In the genomic region with DNA sequence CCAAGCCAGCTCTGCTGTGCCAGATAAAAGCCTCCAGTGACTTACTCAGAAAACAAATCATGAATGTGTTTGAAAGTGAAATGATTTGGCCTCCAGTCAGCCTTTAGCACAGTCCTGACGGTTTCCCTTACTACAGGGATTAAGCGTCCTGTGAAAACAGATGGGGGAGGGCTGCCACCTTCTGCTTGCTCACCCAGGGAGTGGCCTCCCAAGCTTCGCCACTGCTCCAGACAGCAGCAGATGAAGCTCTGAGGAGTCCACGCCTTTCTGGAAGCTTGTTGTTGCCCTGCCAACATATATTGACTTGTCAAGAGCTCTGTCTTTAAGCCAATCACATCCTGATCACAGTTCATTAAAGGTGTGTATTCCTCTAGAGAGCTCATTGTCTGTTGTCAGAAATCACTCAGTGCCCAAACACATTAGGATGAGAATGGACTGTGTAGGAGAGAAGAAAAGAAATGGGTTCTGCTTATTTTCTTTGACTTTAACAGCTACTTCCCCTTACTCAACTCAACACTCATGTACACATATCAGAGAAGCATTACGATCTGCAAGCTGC, we compare ENCODE assay signal across 10 cellular contexts. TPM values are rescaled to one million over a fixed set of nuclear protein-coding genes. Genes with fewer than 3 reads are reported as not detected.
DNase-seq lines count a peak whose midpoint lies in the region; ATAC-seq and TF ChIP-seq lines count a peak whose summit lies in the region.
"Had no signal": no experiment of that assay in that cellular context is flagged by ENCODE, and none has a peak within 500 bp of the region (broad histone marks: within the 10 kb centered on the region; RNA-seq: fewer than 3 reads in every experiment).

No MANE protein-coding gene starts in this region.

- no peak overlapping the region for H2BK120ac ChIP-seq in IMR-90 (ENCODE audit: low read depth, low read length)

- H2AK5ac ChIP-seq in IMR-90 (ENCODE audit: low read depth, low read length) = no peak overlapping the region

- H3K23ac ChIP-seq in IMR-90 (ENCODE audit: low read depth, low read length) = no peak overlapping the region

- DNase-seq in IMR-90 (peak; percentile 5), SIG-M5 treated with dmso at 0.1 percent for 504 hours (lab: John Stamatoyannopoulos, UW; ENCODE audit: unreplicated experiment) (peak; percentile 72), right cardiac atrium (peak in 2 of 3 donors; percentile 47 to 54), amniotic stem cell (lab: John Stamatoyannopoulos, UW) (no peak)
- no peak for DNase-seq in activated effector memory CD4-positive, alpha-beta T cell treated with anti-CD3 and anti-CD28 coated beads, Interleukin-2, amount 50 U/mL, for 16 hours
- DNase-seq: activated T-cell treated with anti-CD3 and anti-CD28 coated beads, Interleukin-2, amount 50 U/mL, for 48 hours; stimulated activated naive CD8-positive, alpha-beta T cell treated with anti-CD3 and anti-CD28 coated beads, Interleukin-15, Interleukin-2, amounts not matched to agents 100 U/mL and 50 U/mL, for 24 hours had no signal

- CTCF ChIA-PET in IMR-90 (lab: Yijun Ruan, JAX) = interaction anchor here (0.7 to 1.1 kb wide), 3 partner anchors 15 to 59 kb away, joined by 3 to 4 read pairs (median 3); no protein-coding TSS in a partner anchor

- intact Hi-C loops in IMR-90 (cut with micrococcal nuclease) (no loop called here), right cardiac atrium (cut with DNase I) (no loop called here)

- no peaks in the 10 kb centered on the region for H3K4me1 ChIP-seq in IMR-90 (ENCODE audit: control insufficient read depth, insufficient read depth, low read length)
- H3K4me1 ChIP-seq in right cardiac atrium (ENCODE audit: control insufficient read depth, insufficient read depth, low read length) = peaks cover 2% of the 10 kb centered on the region
- peaks cover 4 to 18% (median 5%) of the 10 kb centered on the region in 3 donors for H3K4me1 ChIP-seq in skeletal muscle tissue (ENCODE audit: control insufficient read depth in 3 of 3, insufficient read depth in 3 of 3, low read length in 3 of 3)

- no peak overlapping the region for H2AFZ ChIP-seq in IMR-90 (replicated peaks; ENCODE audit: low read length, poor library complexity)

- TF ChIP-seq POLR2A in IMR-90 (IDR thresholded peaks at IDR 0.05; ENCODE audit: low read depth, low read length) = no peak

- H3K4ac ChIP-seq in IMR-90 (ENCODE audit: low read depth, low read length) = no peak overlapping the region

- H3K56ac ChIP-seq in IMR-90 (ENCODE audit: extremely low read depth, insufficient read depth, low read length) = no peak overlapping the region

- H3K4me3 ChIP-seq in IMR-90 (ENCODE audit: insufficient read depth, low read depth, low read length) (no peak overlapping the region), right cardiac atrium (ENCODE audit: low read length) (no peak overlapping the region), skeletal muscle tissue (ENCODE audit: low read length in 3 of 3) (no peak overlapping the region)

- no peak overlapping the region for H4K8ac ChIP-seq in IMR-90 (ENCODE audit: low read depth in 2 of 2, low read length in 2 of 2)

- H3K9me3 ChIP-seq in IMR-90 (ENCODE audit: control insufficient read depth, insufficient read depth, low read length) (no peaks in the 10 kb centered on the region), right cardiac atrium (ENCODE audit: control insufficient read depth, low read length) (peaks cover 8% of the 10 kb centered on the region), skeletal muscle tissue (ENCODE audit: control insufficient read depth in 3 of 3, low read length in 3 of 3) (no peaks in the 10 kb centered on the region)

- no peak for TF ChIP-seq CTCF in IMR-90 (conservative IDR thresholded peaks at IDR 0.05; ENCODE audit: low read depth, low read length)

- no peak overlapping the region for H3K4me2 ChIP-seq in IMR-90 (ENCODE audit: low read depth, low read length)

- ATAC-seq in IMR-90 (ENCODE audit: low read depth) (no peak), right cardiac atrium (peak; percentile 57), GM21825 (IDR thresholded peaks at IDR 0.05; ENCODE audit: unreplicated experiment) (no peak)
- ATAC-seq: stimulated activated naive CD8-positive, alpha-beta T cell treated with anti-CD3 and anti-CD28 coated beads, Interleukin-15, Interleukin-2, amounts not matched to agents 100 U/mL and 50 U/mL, for 24 hours had no signal

- WGBS in IMR-90 (ENCODE audit: extremely low coverage in 2 of 2, insufficient read length in 1 of 2), 2 experiments = 67% methylated on average over 1 of the region's 5 CpGs; no CpG with 5 or more reads in 1 of the 2 experiments
- 40% methylated on average over 5 of the region's 5 CpGs for WGBS in right cardiac atrium

- H2AK9ac ChIP-seq in IMR-90 (replicated peaks; ENCODE audit: low read depth, low read length, poor library complexity) = no peak overlapping the region

- no peak overlapping the region for H3K9ac ChIP-seq in IMR-90 (ENCODE audit: low read depth, low read length)
- no peak overlapping the region for H3K9ac ChIP-seq in skeletal muscle tissue (ENCODE audit: low read depth in 1 of 3, low read length in 3 of 3)

- H3K27me3 ChIP-seq in IMR-90 (ENCODE audit: control insufficient read depth, insufficient read depth, low read length) (peaks cover 12% of the 10 kb centered on the region), right cardiac atrium (ENCODE audit: control insufficient read depth, insufficient read depth) (no peaks in the 10 kb centered on the region), skeletal muscle tissue (ENCODE audit: control insufficient read depth in 3 of 3, insufficient read depth in 3 of 3, low read length in 3 of 3) (no peaks in the 10 kb centered on the region)

- H3K9me1 ChIP-seq in IMR-90 (ENCODE audit: insufficient read depth, low read length) = no peaks in the 10 kb centered on the region

- no peaks in the 10 kb centered on the region for H3K79me1 ChIP-seq in IMR-90 (ENCODE audit: low read depth in 1 of 2, low read length in 2 of 2)

- no peaks in the 10 kb centered on the region for H4K20me1 ChIP-seq in IMR-90 (ENCODE audit: insufficient read depth, low read length)

- H2BK5ac ChIP-seq in IMR-90 (ENCODE audit: low read depth, low read length, poor library complexity, severe bottlenecking) = no peak overlapping the region

- in situ Hi-C loops in IMR-90 (cut with MboI; ENCODE audit: low sequenced_read_pairs) = loop anchor here (25.0 kb wide), 1 partner anchor 338 kb away; no protein-coding TSS in a partner anchor

- no peak overlapping the region for H3K14ac ChIP-seq in IMR-90 (replicated peaks; ENCODE audit: low read depth, low read length)

- no peak overlapping the region for H2BK20ac ChIP-seq in IMR-90 (ENCODE audit: low read depth, low read length)

- no TSS peak for BruUV-seq in IMR-90 (replicated peaks; lab: Mats Ljungman, UMichigan)

- no peak overlapping the region for H4K91ac ChIP-seq in IMR-90 (ENCODE audit: insufficient read depth, low read depth, low read length)

- no peaks in the 10 kb centered on the region for H3K36me3 ChIP-seq in IMR-90 (ENCODE audit: control insufficient read depth, insufficient read depth, low read length)
- H3K36me3 ChIP-seq in skeletal muscle tissue (ENCODE audit: control insufficient read depth in 3 of 3, insufficient read depth in 3 of 3, low read length in 3 of 3) = no peaks in the 10 kb centered on the region

- no peak overlapping the region for H3K27ac ChIP-seq in IMR-90 (ENCODE audit: insufficient read depth, low read length)
- no peak overlapping the region for H3K27ac ChIP-seq in right cardiac atrium (ENCODE audit: low read length)
- H3K27ac ChIP-seq in skeletal muscle tissue (ENCODE audit: low read depth, low read length) = peak overlapping the region; percentile 9

- POLR2A ChIA-PET in IMR-90 (lab: Charles Lee; ENCODE audit: unreplicated experiment) = no interaction called here

- dilution Hi-C loops in IMR-90 (cut with HindIII; ENCODE audit: low sequenced_read_pairs, unreplicated experiment) = no loop called here

- no peak overlapping the region for H4K5ac ChIP-seq in IMR-90 (ENCODE audit: low read depth, low read length)

- no peak overlapping the region for H2BK15ac ChIP-seq in IMR-90 (ENCODE audit: low read depth, low read length)

- TF ChIP-seq RAD21 in IMR-90 (IDR thresholded peaks at IDR 0.05; ENCODE audit: low read length) = no peak

- H3K18ac ChIP-seq in IMR-90 (ENCODE audit: low read depth, low read length) = no peak overlapping the region

TF ChIP-seq in IMR-90, 13 proteins besides CTCF, POLR2A, EP300 and RAD21:
- TF ChIP-seq NFE2L2 (IDR thresholded peaks at IDR 0.05; ENCODE audit: low read depth, low read length) (no peak), USF2 (IDR thresholded peaks at IDR 0.05; ENCODE audit: low read depth, low read length) (no peak), RCOR1 (IDR thresholded peaks at IDR 0.05; ENCODE audit: insufficient replicate concordance, low read length) (no peak)

RNA-seq across cellular contexts. Expression of gene FYB1, which starts 4.9 kb away (rescaled TPM):
- total RNA-seq in IMR-90 (2012; rRNA removed) = not detected in 2 replicates
- not detected in 2 replicates for polyA plus RNA-seq in IMR-90 (2012; rRNA removed)
- polyA plus RNA-seq in IMR-90 (2012; cell fraction: cytosol; rRNA removed) = not detected in 2 replicates
- not detected in 2 replicates for polyA plus RNA-seq in IMR-90 (2012; cell fraction: nucleus; rRNA removed; ENCODE audit: low replicate concordance)
- total RNA-seq in right cardiac atrium = 1 to 10 TPM; 5.7 to 9.5 (median 7.3) TPM
- 0.66 TPM for polyA plus RNA-seq in right cardiac atrium
- total RNA-seq in skeletal muscle tissue = 4.2 TPM
- total RNA-seq: neural crest cell had no signal

Comparison
In these comparisons a context has a peak if more than half of its experiments do, and no peak if none do; other contexts are left out.
1. ATAC-seq: peak in right cardiac atrium (2 of 2); none in IMR-90 (single experiment) and GM21825 (single experiment).
2. DNase-seq: peak in IMR-90 (single experiment), SIG-M5 treated with dmso at 0.1 percent for 504 hours (single experiment) and right cardiac atrium (2 of 3); none in amniotic stem cell (single experiment) and activated effector memory CD4-positive, alpha-beta T cell treated with anti-CD3 and anti-CD28 coated beads, Interleukin-2, amount 50 U/mL, for 16 hours (single experiment).